In the genomic region with DNA sequence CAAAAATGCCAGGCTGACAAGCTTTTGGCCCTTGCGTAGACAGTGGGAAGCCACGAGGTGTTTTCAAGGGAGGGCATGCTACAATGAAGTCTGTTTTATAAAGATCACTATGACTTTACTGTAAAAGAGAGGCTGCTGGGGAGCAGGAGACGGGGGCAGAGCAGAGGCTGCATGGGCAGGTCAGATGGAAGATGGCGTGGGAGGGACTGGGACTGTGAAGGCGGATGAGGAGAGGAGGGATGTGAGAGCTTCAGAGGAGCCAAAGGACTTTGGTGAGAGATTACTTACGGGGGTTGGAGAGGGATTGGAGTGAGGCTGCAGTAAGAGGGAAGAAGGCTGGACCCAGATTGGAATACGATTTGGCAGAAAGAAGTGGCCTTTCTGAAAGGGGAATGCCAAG, we compare ENCODE assay signal across 1 cellular context.
TF ChIP-seq lines count a peak whose summit lies in the region.

No MANE protein-coding gene starts in this region.

TF ChIP-seq in HCT116, 20 proteins besides CTCF, POLR2A, EP300 and RAD21 (continued from another document):
- TF ChIP-seq TCF7L2 (IDR thresholded peaks at IDR 0.05; ENCODE audit: borderline replicate concordance, extremely low read depth, insufficient read depth, insufficient read length) = no peak
- no peak for TF ChIP-seq FOSL1 (IDR thresholded peaks at IDR 0.05; ENCODE audit: low read depth)
- TF ChIP-seq ELF1 (IDR thresholded peaks at IDR 0.05; ENCODE audit: borderline replicate concordance, low read depth) = no peak
- TF ChIP-seq EZH2phosphoT487 (IDR thresholded peaks at IDR 0.05; ENCODE audit: borderline replicate concordance) = no peak
- TF ChIP-seq, protein P1, sequence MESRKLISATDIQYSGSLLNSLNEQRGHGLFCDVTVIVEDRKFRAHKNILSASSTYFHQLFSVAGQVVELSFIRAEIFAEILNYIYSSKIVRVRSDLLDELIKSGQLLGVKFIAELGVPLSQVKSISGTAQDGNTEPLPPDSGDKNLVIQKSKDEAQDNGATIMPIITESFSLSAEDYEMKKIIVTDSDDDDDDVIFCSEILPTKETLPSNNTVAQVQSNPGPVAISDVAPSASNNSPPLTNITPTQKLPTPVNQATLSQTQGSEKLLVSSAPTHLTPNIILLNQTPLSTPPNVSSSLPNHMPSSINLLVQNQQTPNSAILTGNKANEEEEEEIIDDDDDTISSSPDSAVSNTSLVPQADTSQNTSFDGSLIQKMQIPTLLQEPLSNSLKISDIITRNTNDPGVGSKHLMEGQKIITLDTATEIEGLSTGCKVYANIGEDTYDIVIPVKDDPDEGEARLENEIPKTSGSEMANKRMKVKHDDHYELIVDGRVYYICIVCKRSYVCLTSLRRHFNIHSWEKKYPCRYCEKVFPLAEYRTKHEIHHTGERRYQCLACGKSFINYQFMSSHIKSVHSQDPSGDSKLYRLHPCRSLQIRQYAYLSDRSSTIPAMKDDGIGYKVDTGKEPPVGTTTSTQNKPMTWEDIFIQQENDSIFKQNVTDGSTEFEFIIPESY (IDR thresholded peaks at IDR 0.05; ENCODE audit: extremely low read depth, insufficient replicate concordance, low read length) = no peak
- no peak for TF ChIP-seq SIN3A (IDR thresholded peaks at IDR 0.05; ENCODE audit: low read depth)
- no peak for TF ChIP-seq ZNF274 (IDR thresholded peaks at IDR 0.05; ENCODE audit: low read depth, low read length)
- TF ChIP-seq, protein P2, sequence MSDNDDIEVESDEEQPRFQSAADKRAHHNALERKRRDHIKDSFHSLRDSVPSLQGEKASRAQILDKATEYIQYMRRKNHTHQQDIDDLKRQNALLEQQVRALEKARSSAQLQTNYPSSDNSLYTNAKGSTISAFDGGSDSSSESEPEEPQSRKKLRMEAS (IDR thresholded peaks at IDR 0.05) = no peak
- TF ChIP-seq EGR1 (IDR thresholded peaks at IDR 0.05; ENCODE audit: low read depth) = no peak
- TF ChIP-seq ZFX (IDR thresholded peaks at IDR 0.05) = no peak
- no peak for TF ChIP-seq CBX3 (IDR thresholded peaks at IDR 0.05; ENCODE audit: low read depth)
